ENCODE assay signal across 32 cellular contexts in genomic region chr11:70713988-70714665, GRCh38.
A peak's percentile ranks its signal among the peaks of the same experiment; 100 is the strongest.
DNase-seq lines count a peak whose midpoint lies in the region; ATAC-seq, FAIRE-seq and TF ChIP-seq lines count a peak whose summit lies in the region.
"Had no signal": no experiment of that assay in that cellular context is flagged by ENCODE, and none has a peak within 500 bp of the region (broad histone marks: within the 10 kb centered on the region; RNA-seq: fewer than 3 reads in every experiment).

No MANE protein-coding gene starts in this region.

- H3K36me3 ChIP-seq in HEK293 (ENCODE audit: control insufficient read depth in 2 of 2, insufficient read depth in 1 of 2, low read length in 2 of 2) = no peaks in the 10 kb centered on the region
- no peaks in the 10 kb centered on the region for H3K36me3 ChIP-seq in kidney (ENCODE audit: control insufficient read depth in 1 of 2, insufficient read depth in 2 of 2, low read length in 2 of 2)
- H3K36me3 ChIP-seq in MM.1S (replicated peaks; ENCODE audit: insufficient read depth, low read length) = no peaks in the 10 kb centered on the region
- H3K36me3 ChIP-seq: BE2C, colonic mucosa, HAP-1, Peyer's patch, transverse colon had no signal

- no peaks in the 10 kb centered on the region for H3K9me3 ChIP-seq in HEK293 (ENCODE audit: control insufficient read depth, insufficient read depth, low read depth, low read length)
- H3K9me3 ChIP-seq in kidney (ENCODE audit: control insufficient read depth in 1 of 2, low read length in 2 of 2) = no peaks in the 10 kb centered on the region
- H3K9me3 ChIP-seq in MM.1S (replicated peaks; ENCODE audit: insufficient read depth, low read length) = no peaks in the 10 kb centered on the region
- H3K9me3 ChIP-seq: BE2C, colonic mucosa, HAP-1, Peyer's patch, transverse colon had no signal

- no peak for ATAC-seq in GM21576 (IDR thresholded peaks at IDR 0.05; ENCODE audit: unreplicated experiment)
- ATAC-seq: effector memory CD8-positive, alpha-beta T cell; esophagus mucosa; left ventricle myocardium superior had no signal

- no peaks in the 10 kb centered on the region for H3K9me3 Mint-ChIP-seq in chondrocyte (ENCODE audit: low read depth)
- H3K9me3 Mint-ChIP-seq in activated T-cell treated with anti-CD3 and anti-CD28 coated beads, Interleukin-2, amount 50 U/mL, for 24 hours = no peaks in the 10 kb centered on the region
- H3K9me3 Mint-ChIP-seq: activated naive CD4-positive, alpha-beta T cell treated with anti-CD3 and anti-CD28 coated beads, Interleukin-2, amount 50 U/mL, for 24 hours; CD8-positive, alpha-beta memory T cell; effector memory CD8-positive, alpha-beta T cell; immature natural killer cell; naive B cell had no signal

- H3K79me2 ChIP-seq in MM.1S (ENCODE audit: low read length) = no peaks in the 10 kb centered on the region

- H4K20me1 ChIP-seq in MM.1S (ENCODE audit: insufficient read depth, low read length) = no peaks in the 10 kb centered on the region

- H2AFZ ChIP-seq in MM.1S (ENCODE audit: low read length) = no peak overlapping the region

- intact Hi-C loops in kidney (cut with DNase I) = no loop called here

- no peak overlapping the region for H3K9ac ChIP-seq in kidney (ENCODE audit: low read length in 2 of 2)
- no peak overlapping the region for H3K9ac ChIP-seq in MM.1S (ENCODE audit: low read length)

- peaks cover 97% of the 10 kb centered on the region for H3K27me3 ChIP-seq in MM.1S (replicated peaks; ENCODE audit: insufficient read depth, low read length)
- H3K27me3 ChIP-seq: colonic mucosa, Peyer's patch, transverse colon had no signal

- no peak overlapping the region for H3K4me3 Mint-ChIP-seq in chondrocyte (ENCODE audit: unreplicated experiment)
- H3K4me3 Mint-ChIP-seq in activated T-cell treated with anti-CD3 and anti-CD28 coated beads, Interleukin-2, amount 50 U/mL, for 24 hours = no peak overlapping the region
- H3K4me3 Mint-ChIP-seq: activated naive CD4-positive, alpha-beta T cell treated with anti-CD3 and anti-CD28 coated beads, Interleukin-2, amount 50 U/mL, for 24 hours; CD8-positive, alpha-beta memory T cell; effector memory CD8-positive, alpha-beta T cell; immature natural killer cell; naive B cell had no signal

- peak; percentile 12 for DNase-seq in COR-L47 (lab: John Stamatoyannopoulos, UW)
- peak; percentile 7 for DNase-seq in chondrocyte (ENCODE audit: low spot score)
- DNase-seq in kidney = peak; percentile 22
- DNase-seq in DMS114 treated with DMSO at 0.1 percent for 48 hours (lab: John Stamatoyannopoulos, UW; ENCODE audit: unreplicated experiment) = no peak
- no peak for DNase-seq in MM.1S
- no peak for DNase-seq in activated T-cell treated with anti-CD3 and anti-CD28 coated beads, Interleukin-2, amount 50 U/mL, for 24 hours
- DNase-seq: activated CD4-positive, alpha-beta T cell treated with anti-CD3 and anti-CD28 coated beads, Interleukin-2, amount 50 U/mL, for 48 hours; activated CD8-positive, alpha-beta memory T cell treated with anti-CD3 and anti-CD28 coated beads, Interleukin-2, amount 50 U/mL, for 4 hours; BE2C; CD8-positive, alpha-beta memory T cell; colonic mucosa; DMS153; effector memory CD8-positive, alpha-beta T cell; foreskin fibroblast; head of caudate nucleus; immature natural killer cell; left ventricle myocardium superior; naive B cell; NCI-H1105 treated with DMSO at 0.1 percent for 48 hours; NCI-H1930; SIG-M5; stimulated activated CD4-positive, alpha-beta T cell treated with anti-CD3 and anti-CD28 coated beads, Interleukin-2, amount 100 ng/mL, for 24 hours; T-helper 1 cell; transverse colon had no signal

- CTCF ChIA-PET in HEK293 (lab: Yijun Ruan, JAX) = interaction anchor here (1.1 kb wide), 1 partner anchor 101 kb away, joined by 4 read pairs; no protein-coding TSS in a partner anchor

- H3K4me1 Mint-ChIP-seq in chondrocyte (ENCODE audit: low read depth) = no peaks in the 10 kb centered on the region
- H3K4me1 Mint-ChIP-seq in activated T-cell treated with anti-CD3 and anti-CD28 coated beads, Interleukin-2, amount 50 U/mL, for 24 hours (ENCODE audit: low read depth) = peaks cover 4% of the 10 kb centered on the region
- H3K4me1 Mint-ChIP-seq: activated naive CD4-positive, alpha-beta T cell treated with anti-CD3 and anti-CD28 coated beads, Interleukin-2, amount 50 U/mL, for 24 hours; CD8-positive, alpha-beta memory T cell; naive B cell had no signal

- H3K4me3 ChIP-seq in HEK293 (ENCODE audit: low read depth, low read length) (no peak overlapping the region), kidney (ENCODE audit: low read length in 2 of 2) (no peak overlapping the region), MM.1S (ENCODE audit: low read length) (no peak overlapping the region)
- H3K4me3 ChIP-seq: colonic mucosa, HAP-1, Peyer's patch, skin epidermis, transverse colon had no signal

- no peaks in the 10 kb centered on the region for H3K36me3 Mint-ChIP-seq in chondrocyte (ENCODE audit: low read depth)
- H3K36me3 Mint-ChIP-seq in activated T-cell treated with anti-CD3 and anti-CD28 coated beads, Interleukin-2, amount 50 U/mL, for 24 hours (ENCODE audit: low read depth) = no peaks in the 10 kb centered on the region
- H3K36me3 Mint-ChIP-seq: activated naive CD4-positive, alpha-beta T cell treated with anti-CD3 and anti-CD28 coated beads, Interleukin-2, amount 50 U/mL, for 24 hours; CD8-positive, alpha-beta memory T cell; immature natural killer cell; naive B cell had no signal

- no peaks in the 10 kb centered on the region for H3K9me2 ChIP-seq in MM.1S (replicated peaks; ENCODE audit: insufficient read depth, low read length)

- H3K27me3 Mint-ChIP-seq in chondrocyte (ENCODE audit: low read depth) = peaks cover 39% of the 10 kb centered on the region
- H3K27me3 Mint-ChIP-seq in activated T-cell treated with anti-CD3 and anti-CD28 coated beads, Interleukin-2, amount 50 U/mL, for 24 hours = peaks cover 50% of the 10 kb centered on the region

- POLR2A ChIA-PET in HEK293 (lab: Yijun Ruan, JAX) = no interaction called here

- TF ChIP-seq CTCF in HEK293 (tag by site-specific recombination; IDR thresholded peaks at IDR 0.05) (no peak), chondrocyte (IDR thresholded peaks at IDR 0.05) (no peak), kidney (IDR thresholded peaks at IDR 0.05; ENCODE audit: borderline replicate concordance, extremely low read depth, insufficient read depth) (no peak), MM.1S (IDR thresholded peaks at IDR 0.05; ENCODE audit: low read length) (no peak)

- no peak overlapping the region for H3K27ac Mint-ChIP-seq in chondrocyte (ENCODE audit: unreplicated experiment)
- no peak overlapping the region for H3K27ac Mint-ChIP-seq in activated T-cell treated with anti-CD3 and anti-CD28 coated beads, Interleukin-2, amount 50 U/mL, for 24 hours
- H3K27ac Mint-ChIP-seq: activated naive CD4-positive, alpha-beta T cell treated with anti-CD3 and anti-CD28 coated beads, Interleukin-2, amount 50 U/mL, for 24 hours; CD8-positive, alpha-beta memory T cell; effector memory CD8-positive, alpha-beta T cell; immature natural killer cell; naive B cell had no signal

- H3F3A ChIP-seq in MM.1S (ENCODE audit: insufficient read depth, low read length) = no peaks in the 10 kb centered on the region

- H3K4me1 ChIP-seq in HEK293 (ENCODE audit: control insufficient read depth, insufficient read depth, low read length) (no peaks in the 10 kb centered on the region), kidney (ENCODE audit: control insufficient read depth in 1 of 2, insufficient read depth in 1 of 2, low read depth in 1 of 2, low read length in 2 of 2) (no peaks in the 10 kb centered on the region), MM.1S (ENCODE audit: low read length) (no peaks in the 10 kb centered on the region)
- H3K4me1 ChIP-seq: colonic mucosa, HAP-1, Peyer's patch had no signal

- H3K4me2 ChIP-seq in MM.1S (ENCODE audit: low read depth, low read length) = no peak overlapping the region

- H3K27ac ChIP-seq in HEK293 (ENCODE audit: extremely low read depth, low read depth, low read length) (no peak overlapping the region), kidney (ENCODE audit: low read depth in 2 of 2, low read length in 2 of 2) (no peak overlapping the region), MM.1S (ENCODE audit: low read length) (no peak overlapping the region)
- H3K27ac ChIP-seq: colonic mucosa, Peyer's patch, skin epidermis, transverse colon had no signal

- FAIRE-seq in kidney (lab: Jason Lieb, UNC) = no peak
- FAIRE-seq: bronchial epithelial cell had no signal

TF ChIP-seq in HEK293, 187 proteins besides CTCF, POLR2A, EP300 and RAD21:
- TF ChIP-seq ZNF626 (tag by site-specific recombination; IDR thresholded peaks at IDR 0.05) (no peak), ZNF341 (tag by site-specific recombination; IDR thresholded peaks at IDR 0.05; ENCODE audit: low read depth) (0 out of 2 replicates have a peak, but pooled peaks have one; percentile 22), ZNF707 (tag by site-specific recombination; IDR thresholded peaks at IDR 0.05) (no peak), ZNF366 (tag by site-specific recombination; conservative IDR thresholded peaks at IDR 0.05) (no peak), ZNF175 (tag by site-specific recombination; IDR thresholded peaks at IDR 0.05) (no peak)

Comparison
In these comparisons a context has a peak if more than half of its experiments do, and no peak if none do; other contexts are left out.
1. DNase-seq: peak in COR-L47 (single experiment), chondrocyte (single experiment) and kidney (single experiment); none in DMS114 treated with DMSO at 0.1 percent for 48 hours (single experiment), MM.1S (single experiment) and activated T-cell treated with anti-CD3 and anti-CD28 coated beads, Interleukin-2, amount 50 U/mL, for 24 hours (single experiment).